12 cellular contexts compared by ENCODE assay signal in genomic region chr9:89419978-89420394, GRCh38.
DNase-seq lines count a peak whose midpoint lies in the region; ATAC-seq, FAIRE-seq and TF ChIP-seq lines count a peak whose summit lies in the region.
"Had no signal": no experiment of that assay in that cellular context is flagged by ENCODE, and none has a peak within 500 bp of the region (broad histone marks: within the 10 kb centered on the region; RNA-seq: fewer than 3 reads in every experiment).

No MANE protein-coding gene starts in this region.

- no peak for TF ChIP-seq CTCF in GM12878 (IDR thresholded peaks at IDR 0.05 in 2 of 3, conservative IDR thresholded peaks at IDR 0.05 in 1 of 3; ENCODE audit: control insufficient read depth in 2 of 3, extremely low read depth in 1 of 3, insufficient read depth in 1 of 3, low read depth in 3 of 3, low read length in 3 of 3)
- no peak for TF ChIP-seq CTCF in Caco-2 (IDR thresholded peaks at IDR 0.05; ENCODE audit: insufficient read depth in 1 of 2, low read depth in 1 of 2, low read length in 1 of 2, severe bottlenecking in 1 of 2, unreplicated experiment in 1 of 2)

- in situ Hi-C loops in GM12878 (cut with MboI), result no loop called here

- peaks cover 88% of the 10 kb centered on the region for H3K79me2 ChIP-seq in GM12878 (ENCODE audit: control insufficient read depth, insufficient read depth, low read length)

- H3K27ac ChIP-seq in GM12878 (ENCODE audit: control insufficient read depth, insufficient read depth), result peak overlapping the region; percentile 97

- POLR2A ChIA-PET in GM12878 (lab: Charles Lee), result interaction anchor here (1.4 kb wide), 1 partner anchor 12 kb away, joined by 3 read pairs; no protein-coding TSS in a partner anchor
- POLR2A ChIA-PET in Caco-2 (lab: Charles Lee), result no interaction called here

- peak; percentile 38 for ATAC-seq in GM18907 (IDR thresholded peaks at IDR 0.05; ENCODE audit: unreplicated experiment)
- peak; percentile 37 for ATAC-seq in GM12878
- ATAC-seq: HepG2 had no signal

- peaks cover 5% of the 10 kb centered on the region for H3K9me3 Mint-ChIP-seq in activated CD4-positive, alpha-beta T cell treated with anti-CD3 and anti-CD28 coated beads, Interleukin-2, amount 10 ng/mL, durations not matched to agents 24 days and 14 days
- H3K9me3 Mint-ChIP-seq in Caco-2 (ENCODE audit: unreplicated experiment), result no peaks in the 10 kb centered on the region

- H3K9me3 ChIP-seq in GM12878 (replicated peaks; ENCODE audit: control insufficient read depth, insufficient read depth, low read length), result no peaks in the 10 kb centered on the region; the same call in 2 of the 3 replicates
- no peaks in the 10 kb centered on the region for H3K9me3 ChIP-seq in Caco-2

- H3K4me1 Mint-ChIP-seq in activated CD4-positive, alpha-beta T cell treated with anti-CD3 and anti-CD28 coated beads, Interleukin-2, amount 10 ng/mL, durations not matched to agents 24 days and 14 days, result peaks cover 85% of the 10 kb centered on the region
- H3K4me1 Mint-ChIP-seq in Caco-2 (ENCODE audit: low read depth, unreplicated experiment), result no peaks in the 10 kb centered on the region

- peak overlapping the region; percentile 93 for H3K4me3 Mint-ChIP-seq in activated CD4-positive, alpha-beta T cell treated with anti-CD3 and anti-CD28 coated beads, Interleukin-2, amount 10 ng/mL, durations not matched to agents 24 days and 14 days
- no peak overlapping the region for H3K4me3 Mint-ChIP-seq in Caco-2 (ENCODE audit: unreplicated experiment)
- H3K4me3 Mint-ChIP-seq: brain had no signal

- peak; percentile 82 for DNase-seq in activated CD4-positive, alpha-beta T cell treated with anti-CD3 and anti-CD28 coated beads, Interleukin-2, amount 10 ng/mL, durations not matched to agents 24 days and 14 days
- DNase-seq in GM12878 (ENCODE audit: low read depth, low spot score) (no peak), erythroblast (lab: John Stamatoyannopoulos, UW) (no peak), Caco-2 (no peak), NCI-H1694 treated with DMSO at 0.1 percent for 48 hours (lab: John Stamatoyannopoulos, UW) (no peak), GOT3 (lab: John Stamatoyannopoulos, UW) (no peak)
- peak in 2 of 3 experiments; percentile 34 to 53 for DNase-seq in stimulated activated CD4-positive, alpha-beta T cell treated with anti-CD3 and anti-CD28 coated beads, TNF-alpha, amount 100 ng/mL, for 24 hours (ENCODE audit: low read depth in 3 of 3)
- DNase-seq: H7, NCI-H187 treated with DMSO at 0.1 percent for 48 hours had no signal

- 0 out of 2 replicates have a peak overlapping the region, but pooled peaks have one; percentile 3 for H3K9ac ChIP-seq in GM12878 (ENCODE audit: control insufficient read depth, insufficient read depth, low read length)

- TF ChIP-seq RAD21 in GM12878 (IDR thresholded peaks at IDR 0.05; ENCODE audit: insufficient read depth, low read depth, low read length), result no peak

- TF ChIP-seq POLR2A in GM12878 (IDR thresholded peaks at IDR 0.05; ENCODE audit: low read depth, low read length) (no peak), erythroblast (IDR thresholded peaks at IDR 0.05; ENCODE audit: low read length) (no peak)

- under 1% methylated on average over 6 of the region's 6 CpGs for WGBS in GM12878 (ENCODE audit: insufficient coverage, insufficient replicate concordance, low lambda C conversion rate, missing lambda C conversion rate)

- peak overlapping the region; percentile 86 for H3K27ac Mint-ChIP-seq in activated CD4-positive, alpha-beta T cell treated with anti-CD3 and anti-CD28 coated beads, Interleukin-2, amount 10 ng/mL, durations not matched to agents 24 days and 14 days
- no peak overlapping the region for H3K27ac Mint-ChIP-seq in Caco-2 (ENCODE audit: unreplicated experiment)

- CTCF ChIA-PET in GM12878 (lab: Yijun Ruan, JAX), result no interaction called here
- CTCF ChIA-PET in Caco-2 (lab: Charles Lee), result no interaction called here

- peaks cover 73% of the 10 kb centered on the region for H3K36me3 Mint-ChIP-seq in activated CD4-positive, alpha-beta T cell treated with anti-CD3 and anti-CD28 coated beads, Interleukin-2, amount 10 ng/mL, durations not matched to agents 24 days and 14 days (ENCODE audit: low read depth)
- no peaks in the 10 kb centered on the region for H3K36me3 Mint-ChIP-seq in Caco-2 (ENCODE audit: insufficient read depth, unreplicated experiment)

- TF ChIP-seq EP300 in GM12878 (IDR thresholded peaks at IDR 0.05; ENCODE audit: borderline replicate concordance in 1 of 2, control insufficient read depth in 1 of 2, low read depth in 2 of 2, low read length in 2 of 2), result no peak

- H3K36me3 ChIP-seq in GM12878 (ENCODE audit: control insufficient read depth in 2 of 2, insufficient read depth in 2 of 2, low read length in 1 of 2) (peaks cover 8 to 20% of the 10 kb centered on the region in 2 experiments), Caco-2 (ENCODE audit: control insufficient read depth, insufficient read depth, low read length) (no peaks in the 10 kb centered on the region)

- RAD21 ChIA-PET in GM12878 (lab: Charles Lee; ENCODE audit: unreplicated experiment), result interaction anchor here (1.0 to 3.5 kb wide), 4 partner anchors 9 to 45 kb away, joined by 3 to 18 read pairs (median 9); no protein-coding TSS in a partner anchor

- H4K20me1 ChIP-seq in GM12878 (ENCODE audit: control insufficient read depth, insufficient read depth), result no peaks in the 10 kb centered on the region

- SMC1A ChIA-PET in GM12878 (lab: Charles Lee; ENCODE audit: uncharacterized antibody, unreplicated experiment), result interaction anchor here (1.4 to 5.6 kb wide), 5 partner anchors 9 to 129 kb away, joined by 5 to 46 read pairs (median 31); no protein-coding TSS in a partner anchor

- H3K4me3 ChIP-seq in GM12878, result no peak overlapping the region; the same call in 1 of the 2 replicates
- H3K4me3 ChIP-seq in Caco-2 (ENCODE audit: low read depth, low read length), result no peak overlapping the region

- H2AFZ ChIP-seq in GM12878 (ENCODE audit: control insufficient read depth, low read depth, low read length), result no peak overlapping the region

- FAIRE-seq in GM12878 (lab: Jason Lieb, UNC), result no peak
- FAIRE-seq: HepG2 had no signal

- no peaks in the 10 kb centered on the region for H3K27me3 Mint-ChIP-seq in activated CD4-positive, alpha-beta T cell treated with anti-CD3 and anti-CD28 coated beads, Interleukin-2, amount 10 ng/mL, durations not matched to agents 24 days and 14 days
- H3K27me3 Mint-ChIP-seq in Caco-2 (ENCODE audit: insufficient read depth, unreplicated experiment), result no peaks in the 10 kb centered on the region
- H3K27me3 Mint-ChIP-seq: brain had no signal

- H3K4me1 ChIP-seq in GM12878 (ENCODE audit: control insufficient read depth, insufficient read depth, low read length) (peaks cover 74% of the 10 kb centered on the region), Caco-2 (no peaks in the 10 kb centered on the region)

- peak overlapping the region; percentile 72 for H3K4me2 ChIP-seq in GM12878 (ENCODE audit: control insufficient read depth, insufficient read depth)

- H3K27me3 ChIP-seq in GM12878 (replicated peaks in 1 of 2; ENCODE audit: control insufficient read depth in 2 of 2, insufficient read depth in 2 of 2, low read length in 1 of 2) (no peaks in the 10 kb centered on the region), Caco-2 (replicated peaks; ENCODE audit: control insufficient read depth, insufficient read depth, low read length) (no peaks in the 10 kb centered on the region)

- BruUV-seq in GM12878 (replicated peaks; lab: Mats Ljungman, UMichigan) (no TSS peak), Caco-2 (replicated peaks; lab: Mats Ljungman, UMichigan) (no TSS peak)

- intact Hi-C loops in activated CD4-positive, alpha-beta T cell treated with anti-CD3 and anti-CD28 coated beads, Interleukin-2, amount 10 ng/mL, durations not matched to agents 24 days and 14 days (cut with micrococcal nuclease), result loop anchor here (1.0 to 5.0 kb wide), 4 partner anchors 7 to 562 kb away; partner anchors contain the start of gene GADD45G
- intact Hi-C loops in GM12878 (cut with micrococcal nuclease; ENCODE audit: unreplicated experiment), result no loop called here
- intact Hi-C loops in Caco-2 (cut with micrococcal nuclease; ENCODE audit: unreplicated experiment), result no loop called here

TF ChIP-seq in GM12878, 131 proteins besides CTCF, POLR2A, EP300 and RAD21 (continues in another document):
- TF ChIP-seq DPF2 (IDR thresholded peaks at IDR 0.05) (0 out of 2 replicates have a peak, but pooled peaks have one; percentile 19), EED (IDR thresholded peaks at IDR 0.05; ENCODE audit: low read depth) (peak; percentile 78), BCL3 (IDR thresholded peaks at IDR 0.05; ENCODE audit: borderline replicate concordance, insufficient read depth, low read depth, low read length, poor library complexity, severe bottlenecking) (peak; percentile 34), BCL11A (IDR thresholded peaks at IDR 0.05; ENCODE audit: low read depth, low read length) (peak; percentile 58; the same call in 1 of the 2 replicates), PAX5 (IDR thresholded peaks at IDR 0.05; ENCODE audit: borderline replicate concordance, low read depth, low read length) (0 out of 2 replicates have a peak, but pooled peaks have one; percentile 16), IRF4 (IDR thresholded peaks at IDR 0.05; ENCODE audit: low read depth, low read length) (peak; percentile 80; the same call in 1 of the 2 replicates), SPI1 (IDR thresholded peaks at IDR 0.05; ENCODE audit: borderline replicate concordance, insufficient read depth, low read depth, low read length) (peak; percentile 26; the same call in 1 of the 2 replicates), CREM (IDR thresholded peaks at IDR 0.05; ENCODE audit: low read depth) (peak; percentile 80)

Comparison
In these comparisons a context has a peak if more than half of its experiments do, and no peak if none do; other contexts are left out.
1. DNase-seq: peak in activated CD4-positive, alpha-beta T cell treated with anti-CD3 and anti-CD28 coated beads, Interleukin-2, amount 10 ng/mL, durations not matched to agents 24 days and 14 days (single experiment) and stimulated activated CD4-positive, alpha-beta T cell treated with anti-CD3 and anti-CD28 coated beads, TNF-alpha, amount 100 ng/mL, for 24 hours (2 of 3); none in GM12878 (single experiment), erythroblast (0 of 2), Caco-2 (0 of 2), NCI-H1694 treated with DMSO at 0.1 percent for 48 hours (single experiment) and GOT3 (single experiment).